ENCODE assay signal across 16 cellular contexts in the genomic region with DNA sequence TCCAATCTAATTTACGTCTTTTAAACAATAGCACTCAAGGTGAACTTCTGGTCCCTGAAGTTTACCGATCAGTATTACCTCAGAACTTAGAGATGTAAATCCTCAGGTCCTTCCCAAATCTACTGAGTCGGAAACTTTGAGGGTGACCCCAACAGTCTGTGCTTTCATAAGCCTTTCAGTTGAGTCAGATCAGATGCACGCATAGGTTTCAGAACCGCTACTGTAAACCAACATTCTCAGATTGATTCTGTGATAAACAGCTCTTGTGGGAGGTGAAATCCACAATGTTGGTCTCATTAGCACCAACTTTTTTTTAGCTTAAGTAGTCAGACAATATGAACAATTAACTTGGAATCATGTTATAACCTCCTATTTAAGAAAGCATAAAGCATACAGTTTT.
DNase-seq lines count a peak whose midpoint lies in the region; ATAC-seq lines count a peak whose summit lies in the region.
"Had no signal": no experiment of that assay in that cellular context is flagged by ENCODE, and none has a peak within 500 bp of the region (broad histone marks: within the 10 kb centered on the region; RNA-seq: fewer than 3 reads in every experiment).

No MANE protein-coding gene starts in this region.

- H3K4me1 Mint-ChIP-seq in activated T-cell treated with anti-CD3 and anti-CD28 coated beads, Interleukin-2, amount 50 U/mL, for 72 hours (ENCODE audit: low read depth), result peaks cover 20% of the 10 kb centered on the region
- peaks cover 26% of the 10 kb centered on the region for H3K4me1 Mint-ChIP-seq in activated T-cell treated with anti-CD3 and anti-CD28 coated beads, Interleukin-2, amount 50 U/mL, for 24 hours (ENCODE audit: low read depth)
- peaks cover 11% of the 10 kb centered on the region for H3K4me1 Mint-ChIP-seq in T-helper 17 cell
- peaks cover 20 to 26% of the 10 kb centered on the region in 2 donors for H3K4me1 Mint-ChIP-seq in natural killer cell treated with Interleukin-12 subunit alpha and Interleukin-12 subunit beta and Interleukin-15 and Interleukin-18, amount 100 ng/mL, for 72 hours (ENCODE audit: low read depth in 2 of 2)

- DNase-seq in activated T-cell treated with anti-CD3 and anti-CD28 coated beads, Interleukin-2, amount 50 U/mL, for 72 hours, result peak; percentile 25
- no peak for DNase-seq in activated T-cell treated with anti-CD3 and anti-CD28 coated beads, Interleukin-2, amount 50 U/mL, for 24 hours
- no peak for DNase-seq in T-helper 17 cell
- DNase-seq in natural killer cell treated with Interleukin-12 subunit alpha and Interleukin-12 subunit beta and Interleukin-15 and Interleukin-18, amount 100 ng/mL, for 72 hours (ENCODE audit: low spot score), result no peak
- DNase-seq in NCI-H187 treated with DMSO at 0.1 percent for 48 hours (lab: John Stamatoyannopoulos, UW), result no peak
- DNase-seq: activated gamma-delta T cell, colonic mucosa, DMS153, islet precursor cell, Karpas-422, NCI-H2227 treated with DMSO at 0.1 percent for 48 hours, upper lobe of left lung had no signal

- peaks cover 4 to 6% of the 10 kb centered on the region in 2 donors for H3K9me3 Mint-ChIP-seq in activated T-cell treated with anti-CD3 and anti-CD28 coated beads, Interleukin-2, amount 50 U/mL, for 72 hours
- peaks cover 6% of the 10 kb centered on the region for H3K9me3 Mint-ChIP-seq in activated T-cell treated with anti-CD3 and anti-CD28 coated beads, Interleukin-2, amount 50 U/mL, for 24 hours
- H3K9me3 Mint-ChIP-seq in natural killer cell treated with Interleukin-12 subunit alpha and Interleukin-12 subunit beta and Interleukin-15 and Interleukin-18, amount 100 ng/mL, for 72 hours, result no peaks in the 10 kb centered on the region

- peak; percentile 80 to 83 for ATAC-seq in activated T-cell treated with anti-CD3 and anti-CD28 coated beads, Interleukin-2, amount 50 U/mL, for 72 hours (replicated peaks in 1 of 2)
- ATAC-seq in HG02884 (IDR thresholded peaks at IDR 0.05; ENCODE audit: unreplicated experiment), result peak; percentile 88
- ATAC-seq in T-helper 17 cell, result peak; percentile 65
- peak; percentile 81 to 88 for ATAC-seq in natural killer cell treated with Interleukin-12 subunit alpha and Interleukin-12 subunit beta and Interleukin-15 and Interleukin-18, amount 100 ng/mL, for 72 hours
- no peak for ATAC-seq in HG02840 (IDR thresholded peaks at IDR 0.05; ENCODE audit: low FRiP score, unreplicated experiment)
- ATAC-seq in HG03045 (IDR thresholded peaks at IDR 0.05; ENCODE audit: unreplicated experiment), result no peak

- H3K36me3 Mint-ChIP-seq in activated T-cell treated with anti-CD3 and anti-CD28 coated beads, Interleukin-2, amount 50 U/mL, for 72 hours (ENCODE audit: insufficient read depth in 2 of 2), result peaks cover 0 to 5% of the 10 kb centered on the region in 2 donors
- peaks cover 2% of the 10 kb centered on the region for H3K36me3 Mint-ChIP-seq in activated T-cell treated with anti-CD3 and anti-CD28 coated beads, Interleukin-2, amount 50 U/mL, for 24 hours (ENCODE audit: low read depth)
- peaks cover 2% of the 10 kb centered on the region for H3K36me3 Mint-ChIP-seq in T-helper 17 cell (ENCODE audit: low read depth)
- no peaks in the 10 kb centered on the region for H3K36me3 Mint-ChIP-seq in natural killer cell treated with Interleukin-12 subunit alpha and Interleukin-12 subunit beta and Interleukin-15 and Interleukin-18, amount 100 ng/mL, for 72 hours

- H3K9me3 ChIP-seq in T-helper 17 cell (ENCODE audit: control insufficient read depth, low read length, poor library complexity, severe bottlenecking), result peaks cover 3% of the 10 kb centered on the region
- H3K9me3 ChIP-seq: colonic mucosa, right atrium auricular region, upper lobe of left lung had no signal

- no peak overlapping the region for H3K4me3 Mint-ChIP-seq in activated T-cell treated with anti-CD3 and anti-CD28 coated beads, Interleukin-2, amount 50 U/mL, for 72 hours
- H3K4me3 Mint-ChIP-seq in activated T-cell treated with anti-CD3 and anti-CD28 coated beads, Interleukin-2, amount 50 U/mL, for 24 hours, result no peak overlapping the region
- H3K4me3 Mint-ChIP-seq in T-helper 17 cell, result peak overlapping the region; percentile 19
- peak overlapping the region; percentile 38 for H3K4me3 Mint-ChIP-seq in natural killer cell treated with Interleukin-12 subunit alpha and Interleukin-12 subunit beta and Interleukin-15 and Interleukin-18, amount 100 ng/mL, for 72 hours

- peaks cover 40% of the 10 kb centered on the region for H3K27me3 Mint-ChIP-seq in activated T-cell treated with anti-CD3 and anti-CD28 coated beads, Interleukin-2, amount 50 U/mL, for 72 hours (ENCODE audit: low read depth)
- H3K27me3 Mint-ChIP-seq in activated T-cell treated with anti-CD3 and anti-CD28 coated beads, Interleukin-2, amount 50 U/mL, for 24 hours, result peaks cover 40% of the 10 kb centered on the region
- H3K27me3 Mint-ChIP-seq in T-helper 17 cell, result no peaks in the 10 kb centered on the region
- H3K27me3 Mint-ChIP-seq in natural killer cell treated with Interleukin-12 subunit alpha and Interleukin-12 subunit beta and Interleukin-15 and Interleukin-18, amount 100 ng/mL, for 72 hours, result peaks cover 16 to 26% of the 10 kb centered on the region in 2 donors

- H3K27ac Mint-ChIP-seq in activated T-cell treated with anti-CD3 and anti-CD28 coated beads, Interleukin-2, amount 50 U/mL, for 72 hours, result no peak overlapping the region
- H3K27ac Mint-ChIP-seq in activated T-cell treated with anti-CD3 and anti-CD28 coated beads, Interleukin-2, amount 50 U/mL, for 24 hours, result no peak overlapping the region
- H3K27ac Mint-ChIP-seq in T-helper 17 cell, result no peak overlapping the region
- no peak overlapping the region for H3K27ac Mint-ChIP-seq in natural killer cell treated with Interleukin-12 subunit alpha and Interleukin-12 subunit beta and Interleukin-15 and Interleukin-18, amount 100 ng/mL, for 72 hours

Comparison
In these comparisons a context has a peak if more than half of its experiments do, and no peak if none do; other contexts are left out.
1. DNase-seq: peak in activated T-cell treated with anti-CD3 and anti-CD28 coated beads, Interleukin-2, amount 50 U/mL, for 72 hours (2 of 2); none in activated T-cell treated with anti-CD3 and anti-CD28 coated beads, Interleukin-2, amount 50 U/mL, for 24 hours (single experiment), T-helper 17 cell (0 of 3), natural killer cell treated with Interleukin-12 subunit alpha and Interleukin-12 subunit beta and Interleukin-15 and Interleukin-18, amount 100 ng/mL, for 72 hours (single experiment) and NCI-H187 treated with DMSO at 0.1 percent for 48 hours (single experiment).
2. ATAC-seq: peak in activated T-cell treated with anti-CD3 and anti-CD28 coated beads, Interleukin-2, amount 50 U/mL, for 72 hours (2 of 2), HG02884 (single experiment), T-helper 17 cell (single experiment) and natural killer cell treated with Interleukin-12 subunit alpha and Interleukin-12 subunit beta and Interleukin-15 and Interleukin-18, amount 100 ng/mL, for 72 hours (2 of 2); none in HG02840 (single experiment) and HG03045 (single experiment).
3. H3K4me3 Mint-ChIP-seq: peak in T-helper 17 cell (single experiment) and natural killer cell treated with Interleukin-12 subunit alpha and Interleukin-12 subunit beta and Interleukin-15 and Interleukin-18, amount 100 ng/mL, for 72 hours (single experiment); none in activated T-cell treated with anti-CD3 and anti-CD28 coated beads, Interleukin-2, amount 50 U/mL, for 72 hours (0 of 2) and activated T-cell treated with anti-CD3 and anti-CD28 coated beads, Interleukin-2, amount 50 U/mL, for 24 hours (single experiment).